Comparison of ENCODE assay signal across 28 cellular contexts in genomic region chr18:6367208-6367607, GRCh38.
"Had no signal": no experiment of that assay in that cellular context is flagged by ENCODE, and none has a peak within 500 bp of the region (broad histone marks: within the 10 kb centered on the region; RNA-seq: fewer than 3 reads in every experiment).

No MANE protein-coding gene starts in this region.

- H3K27ac Mint-ChIP-seq: dendritic cell treated with granulocyte-macrophage colony-stimulating factor and Interleukin-4, amounts not matched to agents 40 ng/mL and 50 ng/mL, for 4 days; endodermal cell; mesothelial cell of epicardium; progenitor cell of endocrine pancreas; stimulated activated naive B cell treated with anti-CD40 and anti-IgM and Interleukin-4, amounts not matched to agents 10 μg/mL and 1 μg/mL and 100 μg/mL, for 72 hours; stimulated activated naive CD8-positive, alpha-beta T cell treated with anti-CD3 and anti-CD28 coated beads, Interleukin-15, Interleukin-2, amounts not matched to agents 100 ng/mL and 50 ng/mL, for 24 hours had no signal

- ATAC-seq: esophagus mucosa; gastrocnemius medialis; left lobe of liver; mucosa of descending colon; natural killer cell treated with Interleukin-12 subunit alpha and Interleukin-12 subunit beta and Interleukin-15 and Interleukin-18, amount 100 ng/mL, for 72 hours; pancreas; right lobe of liver; stimulated activated naive B cell treated with anti-CD40 and anti-IgM and Interleukin-4, amounts not matched to agents 10 μg/mL and 1 μg/mL and 100 μg/mL, for 72 hours had no signal

- H3K27ac ChIP-seq: epithelial cell of prostate, gastrocnemius medialis, neutrophil, pancreas, thoracic aorta, tibial nerve, vagina had no signal

- H3K4me1 ChIP-seq: gastrocnemius medialis, tibial nerve, vagina had no signal

- H3K27me3 ChIP-seq: gastrocnemius medialis, neutrophil, pancreas, right lobe of liver, tibial nerve, vagina had no signal

- H3K4me3 Mint-ChIP-seq: dendritic cell treated with granulocyte-macrophage colony-stimulating factor and Interleukin-4, amounts not matched to agents 40 ng/mL and 50 ng/mL, for 4 days; endodermal cell; mesothelial cell of epicardium; naive B cell; natural killer cell treated with Interleukin-12 subunit alpha and Interleukin-12 subunit beta and Interleukin-15 and Interleukin-18, amount 100 ng/mL, for 72 hours; neural crest cell; stimulated activated naive B cell treated with anti-CD40 and anti-IgM and Interleukin-4, amounts not matched to agents 10 μg/mL and 1 μg/mL and 100 μg/mL, for 72 hours; stimulated activated naive CD8-positive, alpha-beta T cell treated with anti-CD3 and anti-CD28 coated beads, Interleukin-15, Interleukin-2, amounts not matched to agents 100 ng/mL and 50 ng/mL, for 24 hours had no signal

- H3K36me3 ChIP-seq: gastrocnemius medialis, neutrophil, pancreas, right lobe of liver, thoracic aorta, tibial nerve, vagina had no signal

- H3K9me3 ChIP-seq: gastrocnemius medialis, mucosa of descending colon, neutrophil, pancreas, right lobe of liver, thoracic aorta, vagina had no signal

- H3K36me3 Mint-ChIP-seq: mesothelial cell of epicardium; naive B cell; natural killer cell treated with Interleukin-12 subunit alpha and Interleukin-12 subunit beta and Interleukin-15 and Interleukin-18, amount 100 ng/mL, for 72 hours had no signal

- DNase-seq: effector CD8-positive, alpha-beta T cell; foreskin fibroblast; gastrocnemius medialis; head of caudate nucleus; kidney; mesenchymal stem cell; mucosa of descending colon; naive B cell; pancreas; right lobe of liver; small intestine; stimulated activated CD4-positive, alpha-beta T cell treated with anti-CD3 and anti-CD28 coated beads, Interleukin-15, amount 100 ng/mL, for 24 hours; stimulated activated CD4-positive, alpha-beta T cell treated with anti-CD3 and anti-CD28 coated beads, Interleukin-2, amount 100 ng/mL, for 48 hours; stimulated activated naive B cell treated with anti-CD40 and anti-IgM and Interleukin-4, amounts not matched to agents 10 μg/mL and 1 μg/mL and 100 μg/mL, for 72 hours had no signal

- H3K9me3 Mint-ChIP-seq: dendritic cell treated with granulocyte-macrophage colony-stimulating factor and Interleukin-4, amounts not matched to agents 40 ng/mL and 50 ng/mL, for 4 days; natural killer cell treated with Interleukin-12 subunit alpha and Interleukin-12 subunit beta and Interleukin-15 and Interleukin-18, amount 100 ng/mL, for 72 hours; neural crest cell; stimulated activated naive B cell treated with anti-CD40 and anti-IgM and Interleukin-4, amounts not matched to agents 10 μg/mL and 1 μg/mL and 100 μg/mL, for 72 hours; stimulated activated naive CD8-positive, alpha-beta T cell treated with anti-CD3 and anti-CD28 coated beads, Interleukin-15, Interleukin-2, amounts not matched to agents 100 ng/mL and 50 ng/mL, for 24 hours had no signal

- H3K4me3 ChIP-seq: gastrocnemius medialis, mucosa of descending colon, pancreas, right lobe of liver, thoracic aorta, tibial nerve, vagina had no signal

- H3K27me3 Mint-ChIP-seq: dendritic cell treated with granulocyte-macrophage colony-stimulating factor and Interleukin-4, amounts not matched to agents 40 ng/mL and 50 ng/mL, for 4 days; naive B cell; natural killer cell treated with Interleukin-12 subunit alpha and Interleukin-12 subunit beta and Interleukin-15 and Interleukin-18, amount 100 ng/mL, for 72 hours; progenitor cell of endocrine pancreas; stimulated activated naive B cell treated with anti-CD40 and anti-IgM and Interleukin-4, amounts not matched to agents 10 μg/mL and 1 μg/mL and 100 μg/mL, for 72 hours; stimulated activated naive CD8-positive, alpha-beta T cell treated with anti-CD3 and anti-CD28 coated beads, Interleukin-15, Interleukin-2, amounts not matched to agents 100 ng/mL and 50 ng/mL, for 24 hours had no signal
